1 cellular context compared by ENCODE assay signal in genomic region chr14:103920981-103921854, GRCh38.
TF ChIP-seq lines count a peak whose summit lies in the region.

No MANE protein-coding gene starts in this region.

TF ChIP-seq in K562, 482 proteins besides CTCF, POLR2A, EP300 and RAD21 (continued from another document and continues in another):
- TF ChIP-seq, protein P1, sequence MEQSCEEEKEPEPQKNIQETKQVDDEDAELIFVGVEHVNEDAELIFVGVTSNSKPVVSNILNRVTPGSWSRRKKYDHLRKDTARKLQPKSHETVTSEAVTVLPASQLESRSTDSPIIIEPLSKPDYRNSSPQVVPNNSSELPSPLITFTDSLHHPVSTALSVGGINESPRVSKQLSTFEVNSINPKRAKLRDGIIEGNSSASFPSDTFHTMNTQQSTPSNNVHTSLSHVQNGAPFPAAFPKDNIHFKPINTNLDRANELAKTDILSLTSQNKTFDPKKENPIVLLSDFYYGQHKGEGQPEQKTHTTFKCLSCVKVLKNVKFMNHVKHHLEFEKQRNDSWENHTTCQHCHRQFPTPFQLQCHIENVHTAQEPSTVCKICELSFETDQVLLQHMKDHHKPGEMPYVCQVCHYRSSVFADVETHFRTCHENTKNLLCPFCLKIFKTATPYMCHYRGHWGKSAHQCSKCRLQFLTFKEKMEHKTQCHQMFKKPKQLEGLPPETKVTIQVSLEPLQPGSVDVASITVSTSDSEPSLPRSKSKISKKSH (CRISPR knock-in tag; IDR thresholded peaks at IDR 0.05) = no peak
- TF ChIP-seq RBM17 (IDR thresholded peaks at IDR 0.05; ENCODE audit: borderline replicate concordance, low read depth, low read length) = no peak
- TF ChIP-seq RBM22 (IDR thresholded peaks at IDR 0.05; ENCODE audit: low read depth, low read length, poor library complexity, severe bottlenecking) = no peak
- TF ChIP-seq TRIM28 (IDR thresholded peaks at IDR 0.05) = no peak
- TF ChIP-seq, protein P2, sequence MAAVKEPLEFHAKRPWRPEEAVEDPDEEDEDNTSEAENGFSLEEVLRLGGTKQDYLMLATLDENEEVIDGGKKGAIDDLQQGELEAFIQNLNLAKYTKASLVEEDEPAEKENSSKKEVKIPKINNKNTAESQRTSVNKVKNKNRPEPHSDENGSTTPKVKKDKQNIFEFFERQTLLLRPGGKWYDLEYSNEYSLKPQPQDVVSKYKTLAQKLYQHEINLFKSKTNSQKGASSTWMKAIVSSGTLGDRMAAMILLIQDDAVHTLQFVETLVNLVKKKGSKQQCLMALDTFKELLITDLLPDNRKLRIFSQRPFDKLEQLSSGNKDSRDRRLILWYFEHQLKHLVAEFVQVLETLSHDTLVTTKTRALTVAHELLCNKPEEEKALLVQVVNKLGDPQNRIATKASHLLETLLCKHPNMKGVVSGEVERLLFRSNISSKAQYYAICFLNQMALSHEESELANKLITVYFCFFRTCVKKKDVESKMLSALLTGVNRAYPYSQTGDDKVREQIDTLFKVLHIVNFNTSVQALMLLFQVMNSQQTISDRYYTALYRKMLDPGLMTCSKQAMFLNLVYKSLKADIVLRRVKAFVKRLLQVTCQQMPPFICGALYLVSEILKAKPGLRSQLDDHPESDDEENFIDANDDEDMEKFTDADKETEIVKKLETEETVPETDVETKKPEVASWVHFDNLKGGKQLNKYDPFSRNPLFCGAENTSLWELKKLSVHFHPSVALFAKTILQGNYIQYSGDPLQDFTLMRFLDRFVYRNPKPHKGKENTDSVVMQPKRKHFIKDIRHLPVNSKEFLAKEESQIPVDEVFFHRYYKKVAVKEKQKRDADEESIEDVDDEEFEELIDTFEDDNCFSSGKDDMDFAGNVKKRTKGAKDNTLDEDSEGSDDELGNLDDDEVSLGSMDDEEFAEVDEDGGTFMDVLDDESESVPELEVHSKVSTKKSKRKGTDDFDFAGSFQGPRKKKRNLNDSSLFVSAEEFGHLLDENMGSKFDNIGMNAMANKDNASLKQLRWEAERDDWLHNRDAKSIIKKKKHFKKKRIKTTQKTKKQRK (IDR thresholded peaks at IDR 0.05; ENCODE audit: borderline replicate concordance, low read depth, low read length) = no peak
- TF ChIP-seq HDAC6 (IDR thresholded peaks at IDR 0.05; ENCODE audit: low read depth, low read length) = no peak
- TF ChIP-seq MCM3 (IDR thresholded peaks at IDR 0.05) = no peak
- TF ChIP-seq EP400 (IDR thresholded peaks at IDR 0.05) = peak; percentile 54; the same call in 1 of the 2 replicates
- no peak for TF ChIP-seq ZNF184 (CRISPR knock-in tag; IDR thresholded peaks at IDR 0.05)
- TF ChIP-seq ARNT (IDR thresholded peaks at IDR 0.05) = no peak
- no peak for TF ChIP-seq ILK (tag; IDR thresholded peaks at IDR 0.05; ENCODE audit: borderline replicate concordance, low read depth)
- TF ChIP-seq, protein P3, sequence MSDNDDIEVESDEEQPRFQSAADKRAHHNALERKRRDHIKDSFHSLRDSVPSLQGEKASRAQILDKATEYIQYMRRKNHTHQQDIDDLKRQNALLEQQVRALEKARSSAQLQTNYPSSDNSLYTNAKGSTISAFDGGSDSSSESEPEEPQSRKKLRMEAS (CRISPR knock-in tag; IDR thresholded peaks at IDR 0.05) = peak; percentile 41; the same call in 1 of the 2 replicates
- TF ChIP-seq U2AF1 (optimal IDR thresholded peaks at IDR 0.05; ENCODE audit: low read depth, low read length) = no peak
- TF ChIP-seq, protein P4, sequence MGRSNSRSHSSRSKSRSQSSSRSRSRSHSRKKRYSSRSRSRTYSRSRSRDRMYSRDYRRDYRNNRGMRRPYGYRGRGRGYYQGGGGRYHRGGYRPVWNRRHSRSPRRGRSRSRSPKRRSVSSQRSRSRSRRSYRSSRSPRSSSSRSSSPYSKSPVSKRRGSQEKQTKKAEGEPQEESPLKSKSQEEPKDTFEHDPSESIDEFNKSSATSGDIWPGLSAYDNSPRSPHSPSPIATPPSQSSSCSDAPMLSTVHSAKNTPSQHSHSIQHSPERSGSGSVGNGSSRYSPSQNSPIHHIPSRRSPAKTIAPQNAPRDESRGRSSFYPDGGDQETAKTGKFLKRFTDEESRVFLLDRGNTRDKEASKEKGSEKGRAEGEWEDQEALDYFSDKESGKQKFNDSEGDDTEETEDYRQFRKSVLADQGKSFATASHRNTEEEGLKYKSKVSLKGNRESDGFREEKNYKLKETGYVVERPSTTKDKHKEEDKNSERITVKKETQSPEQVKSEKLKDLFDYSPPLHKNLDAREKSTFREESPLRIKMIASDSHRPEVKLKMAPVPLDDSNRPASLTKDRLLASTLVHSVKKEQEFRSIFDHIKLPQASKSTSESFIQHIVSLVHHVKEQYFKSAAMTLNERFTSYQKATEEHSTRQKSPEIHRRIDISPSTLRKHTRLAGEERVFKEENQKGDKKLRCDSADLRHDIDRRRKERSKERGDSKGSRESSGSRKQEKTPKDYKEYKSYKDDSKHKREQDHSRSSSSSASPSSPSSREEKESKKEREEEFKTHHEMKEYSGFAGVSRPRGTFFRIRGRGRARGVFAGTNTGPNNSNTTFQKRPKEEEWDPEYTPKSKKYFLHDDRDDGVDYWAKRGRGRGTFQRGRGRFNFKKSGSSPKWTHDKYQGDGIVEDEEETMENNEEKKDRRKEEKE (IDR thresholded peaks at IDR 0.05; ENCODE audit: borderline replicate concordance in 1 of 2, control insufficient read depth in 1 of 2, low read depth in 2 of 2, low read length in 1 of 2) = peak in 1 of 2 experiments; percentile 42; a peak in 1 of 4 replicates
- TF ChIP-seq, protein P5, sequence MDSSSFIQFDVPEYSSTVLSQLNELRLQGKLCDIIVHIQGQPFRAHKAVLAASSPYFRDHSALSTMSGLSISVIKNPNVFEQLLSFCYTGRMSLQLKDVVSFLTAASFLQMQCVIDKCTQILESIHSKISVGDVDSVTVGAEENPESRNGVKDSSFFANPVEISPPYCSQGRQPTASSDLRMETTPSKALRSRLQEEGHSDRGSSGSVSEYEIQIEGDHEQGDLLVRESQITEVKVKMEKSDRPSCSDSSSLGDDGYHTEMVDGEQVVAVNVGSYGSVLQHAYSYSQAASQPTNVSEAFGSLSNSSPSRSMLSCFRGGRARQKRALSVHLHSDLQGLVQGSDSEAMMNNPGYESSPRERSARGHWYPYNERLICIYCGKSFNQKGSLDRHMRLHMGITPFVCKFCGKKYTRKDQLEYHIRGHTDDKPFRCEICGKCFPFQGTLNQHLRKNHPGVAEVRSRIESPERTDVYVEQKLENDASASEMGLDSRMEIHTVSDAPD (CRISPR knock-in tag; IDR thresholded peaks at IDR 0.05) = no peak
- peak; percentile 77 for TF ChIP-seq FIP1L1 (IDR thresholded peaks at IDR 0.05; ENCODE audit: low read depth, low read length, poor library complexity, severe bottlenecking)
- no peak for TF ChIP-seq CBFB (CRISPR knock-in tag; IDR thresholded peaks at IDR 0.05)
- TF ChIP-seq HMGN3 (IDR thresholded peaks at IDR 0.05; ENCODE audit: borderline replicate concordance, extremely low read depth, insufficient read length, low read depth, low read length) = peak; percentile 69
- 0 out of 2 replicates have a peak, but pooled peaks have one; percentile 17 for TF ChIP-seq L3MBTL2 (IDR thresholded peaks at IDR 0.05)
- TF ChIP-seq VEZF1 (CRISPR knock-in tag; IDR thresholded peaks at IDR 0.05) = peak; percentile 72
- no peak for TF ChIP-seq NFRKB (IDR thresholded peaks at IDR 0.05; ENCODE audit: low read depth)
- TF ChIP-seq, protein P6, sequence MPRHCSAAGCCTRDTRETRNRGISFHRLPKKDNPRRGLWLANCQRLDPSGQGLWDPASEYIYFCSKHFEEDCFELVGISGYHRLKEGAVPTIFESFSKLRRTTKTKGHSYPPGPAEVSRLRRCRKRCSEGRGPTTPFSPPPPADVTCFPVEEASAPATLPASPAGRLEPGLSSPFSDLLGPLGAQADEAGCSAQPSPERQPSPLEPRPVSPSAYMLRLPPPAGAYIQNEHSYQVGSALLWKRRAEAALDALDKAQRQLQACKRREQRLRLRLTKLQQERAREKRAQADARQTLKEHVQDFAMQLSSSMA (CRISPR knock-in tag; IDR thresholded peaks at IDR 0.05) = no peak
- TF ChIP-seq PRPF4 (IDR thresholded peaks at IDR 0.05; ENCODE audit: insufficient read depth, low read depth, low read length, poor library complexity, severe bottlenecking) = no peak
- TF ChIP-seq GTF3C2 (IDR thresholded peaks at IDR 0.05; ENCODE audit: borderline replicate concordance, extremely low read depth, insufficient read length) = no peak
- TF ChIP-seq, protein P7, sequence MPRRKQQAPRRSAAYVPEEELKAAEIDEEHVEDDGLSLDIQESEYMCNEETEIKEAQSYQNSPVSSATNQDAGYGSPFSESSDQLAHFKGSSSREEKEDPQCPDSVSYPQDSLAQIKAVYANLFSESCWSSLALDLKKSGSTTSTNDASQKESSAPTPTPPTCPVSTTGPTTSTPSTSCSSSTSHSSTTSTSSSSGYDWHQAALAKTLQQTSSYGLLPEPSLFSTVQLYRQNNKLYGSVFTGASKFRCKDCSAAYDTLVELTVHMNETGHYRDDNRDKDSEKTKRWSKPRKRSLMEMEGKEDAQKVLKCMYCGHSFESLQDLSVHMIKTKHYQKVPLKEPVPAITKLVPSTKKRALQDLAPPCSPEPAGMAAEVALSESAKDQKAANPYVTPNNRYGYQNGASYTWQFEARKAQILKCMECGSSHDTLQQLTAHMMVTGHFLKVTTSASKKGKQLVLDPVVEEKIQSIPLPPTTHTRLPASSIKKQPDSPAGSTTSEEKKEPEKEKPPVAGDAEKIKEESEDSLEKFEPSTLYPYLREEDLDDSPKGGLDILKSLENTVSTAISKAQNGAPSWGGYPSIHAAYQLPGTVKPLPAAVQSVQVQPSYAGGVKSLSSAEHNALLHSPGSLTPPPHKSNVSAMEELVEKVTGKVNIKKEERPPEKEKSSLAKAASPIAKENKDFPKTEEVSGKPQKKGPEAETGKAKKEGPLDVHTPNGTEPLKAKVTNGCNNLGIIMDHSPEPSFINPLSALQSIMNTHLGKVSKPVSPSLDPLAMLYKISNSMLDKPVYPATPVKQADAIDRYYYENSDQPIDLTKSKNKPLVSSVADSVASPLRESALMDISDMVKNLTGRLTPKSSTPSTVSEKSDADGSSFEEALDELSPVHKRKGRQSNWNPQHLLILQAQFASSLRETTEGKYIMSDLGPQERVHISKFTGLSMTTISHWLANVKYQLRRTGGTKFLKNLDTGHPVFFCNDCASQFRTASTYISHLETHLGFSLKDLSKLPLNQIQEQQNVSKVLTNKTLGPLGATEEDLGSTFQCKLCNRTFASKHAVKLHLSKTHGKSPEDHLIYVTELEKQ (CRISPR knock-in tag; IDR thresholded peaks at IDR 0.05) = no peak
- no peak for TF ChIP-seq ZNF668 (CRISPR knock-in tag; IDR thresholded peaks at IDR 0.05)
- no peak for TF ChIP-seq KAT8 (IDR thresholded peaks at IDR 0.05; ENCODE audit: low read depth)
- no peak for TF ChIP-seq MCM2 (IDR thresholded peaks at IDR 0.05; ENCODE audit: low read depth)
- no peak for TF ChIP-seq TGIF2 (CRISPR knock-in tag; IDR thresholded peaks at IDR 0.05)
- peak; percentile 86 for TF ChIP-seq RBFOX2 (IDR thresholded peaks at IDR 0.05; ENCODE audit: low read depth, low read length)
- no peak for TF ChIP-seq DDX20 (tag; IDR thresholded peaks at IDR 0.05; ENCODE audit: low read depth)
- TF ChIP-seq ZNF224 (CRISPR knock-in tag; IDR thresholded peaks at IDR 0.05) = no peak
- no peak for TF ChIP-seq BRF2 (IDR thresholded peaks at IDR 0.05; ENCODE audit: borderline replicate concordance, insufficient read depth, insufficient read length)
- no peak for TF ChIP-seq ZNF324 (CRISPR knock-in tag; IDR thresholded peaks at IDR 0.05)
- TF ChIP-seq, protein P8, sequence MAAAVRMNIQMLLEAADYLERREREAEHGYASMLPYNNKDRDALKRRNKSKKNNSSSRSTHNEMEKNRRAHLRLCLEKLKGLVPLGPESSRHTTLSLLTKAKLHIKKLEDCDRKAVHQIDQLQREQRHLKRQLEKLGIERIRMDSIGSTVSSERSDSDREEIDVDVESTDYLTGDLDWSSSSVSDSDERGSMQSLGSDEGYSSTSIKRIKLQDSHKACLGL (CRISPR knock-in tag; IDR thresholded peaks at IDR 0.05; ENCODE audit: borderline replicate concordance, poor library complexity, severe bottlenecking) = no peak
- TF ChIP-seq SRSF3 (IDR thresholded peaks at IDR 0.05; ENCODE audit: insufficient read depth, low read length) = no peak
- no peak for TF ChIP-seq ZNF232 (CRISPR knock-in tag; IDR thresholded peaks at IDR 0.05)
